1 cellular context compared by ENCODE assay signal in the genomic region with DNA sequence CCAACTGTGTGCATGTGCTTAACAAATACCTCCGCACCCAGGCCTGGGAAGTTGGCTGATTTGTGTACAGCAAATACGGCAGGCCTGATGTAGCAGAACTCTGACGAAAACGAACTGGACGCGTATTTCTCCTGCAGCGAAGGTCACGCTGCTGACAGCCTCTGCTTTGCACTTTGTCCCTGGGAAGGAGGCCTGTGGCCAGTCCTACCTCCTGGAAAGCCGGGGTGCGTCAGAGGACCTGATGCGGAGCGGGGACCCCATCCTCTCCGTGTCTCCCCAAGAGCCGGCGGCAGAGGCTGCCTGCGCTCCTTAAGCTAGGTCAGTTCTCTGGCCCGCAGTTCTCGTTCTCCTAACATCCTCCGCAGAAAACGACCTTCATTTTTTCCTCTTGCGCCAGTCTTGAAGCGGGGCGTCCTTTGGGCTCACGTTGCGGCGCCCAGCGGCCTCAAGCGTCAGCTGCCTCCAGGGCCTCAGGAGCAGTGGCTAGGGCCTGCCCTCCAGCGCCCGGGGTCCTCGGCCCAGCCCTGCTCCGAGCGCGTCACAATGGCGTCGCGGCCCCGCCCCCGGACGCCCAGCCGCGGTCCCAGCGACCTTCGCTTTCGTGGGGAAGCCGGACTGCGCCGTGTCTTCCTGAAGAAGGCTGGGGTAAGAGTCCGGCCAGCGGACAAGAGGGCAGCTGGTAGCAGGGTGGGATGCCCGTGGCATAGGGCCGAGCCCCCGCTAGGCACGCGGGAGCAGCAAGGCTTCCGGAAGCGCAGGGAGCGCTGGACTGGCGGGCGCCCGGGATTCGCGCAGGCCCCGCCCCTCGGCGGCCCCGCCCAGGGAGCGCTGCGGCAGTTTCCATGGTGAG.
TF ChIP-seq lines count a peak whose summit lies in the region.

ZNF487 (plus strand) TSS at position 821 of the 850 bp plus-strand sequence. CDS start 38,703 bp downstream, outside the sequence.

TF ChIP-seq in HepG2, 621 proteins besides CTCF, POLR2A, EP300 and RAD21 (continued from another document and continues in another):
- no peak for TF ChIP-seq TIGD3 (CRISPR knock-in tag; IDR thresholded peaks at IDR 0.05; ENCODE audit: borderline replicate concordance)
- TF ChIP-seq ZNF343 (CRISPR knock-in tag; IDR thresholded peaks at IDR 0.05), result no peak; the same call in 1 of the 2 replicates
- peak; percentile 53; the same call in 1 of the 2 replicates for TF ChIP-seq ZNF546 (CRISPR knock-in tag; conservative IDR thresholded peaks at IDR 0.05)
- TF ChIP-seq IKZF4 (CRISPR knock-in tag; IDR thresholded peaks at IDR 0.05; ENCODE audit: borderline replicate concordance, low read depth, not compliant biosample characterization), result no peak
- no peak for TF ChIP-seq KDM4B (CRISPR knock-in tag; IDR thresholded peaks at IDR 0.05)
- TF ChIP-seq ZSCAN9 (CRISPR knock-in tag; IDR thresholded peaks at IDR 0.05; ENCODE audit: borderline replicate concordance), result no peak
- TF ChIP-seq, protein P1, sequence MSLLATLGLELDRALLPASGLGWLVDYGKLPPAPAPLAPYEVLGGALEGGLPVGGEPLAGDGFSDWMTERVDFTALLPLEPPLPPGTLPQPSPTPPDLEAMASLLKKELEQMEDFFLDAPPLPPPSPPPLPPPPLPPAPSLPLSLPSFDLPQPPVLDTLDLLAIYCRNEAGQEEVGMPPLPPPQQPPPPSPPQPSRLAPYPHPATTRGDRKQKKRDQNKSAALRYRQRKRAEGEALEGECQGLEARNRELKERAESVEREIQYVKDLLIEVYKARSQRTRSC (CRISPR knock-in tag; IDR thresholded peaks at IDR 0.05; ENCODE audit: low read depth), result no peak
- TF ChIP-seq ZNF776 (CRISPR knock-in tag; IDR thresholded peaks at IDR 0.05), result peak; percentile 92
- TF ChIP-seq FOXA3 (CRISPR knock-in tag; IDR thresholded peaks at IDR 0.05), result peak; percentile 66; the same call in 1 of the 2 replicates
- TF ChIP-seq, protein P2, sequence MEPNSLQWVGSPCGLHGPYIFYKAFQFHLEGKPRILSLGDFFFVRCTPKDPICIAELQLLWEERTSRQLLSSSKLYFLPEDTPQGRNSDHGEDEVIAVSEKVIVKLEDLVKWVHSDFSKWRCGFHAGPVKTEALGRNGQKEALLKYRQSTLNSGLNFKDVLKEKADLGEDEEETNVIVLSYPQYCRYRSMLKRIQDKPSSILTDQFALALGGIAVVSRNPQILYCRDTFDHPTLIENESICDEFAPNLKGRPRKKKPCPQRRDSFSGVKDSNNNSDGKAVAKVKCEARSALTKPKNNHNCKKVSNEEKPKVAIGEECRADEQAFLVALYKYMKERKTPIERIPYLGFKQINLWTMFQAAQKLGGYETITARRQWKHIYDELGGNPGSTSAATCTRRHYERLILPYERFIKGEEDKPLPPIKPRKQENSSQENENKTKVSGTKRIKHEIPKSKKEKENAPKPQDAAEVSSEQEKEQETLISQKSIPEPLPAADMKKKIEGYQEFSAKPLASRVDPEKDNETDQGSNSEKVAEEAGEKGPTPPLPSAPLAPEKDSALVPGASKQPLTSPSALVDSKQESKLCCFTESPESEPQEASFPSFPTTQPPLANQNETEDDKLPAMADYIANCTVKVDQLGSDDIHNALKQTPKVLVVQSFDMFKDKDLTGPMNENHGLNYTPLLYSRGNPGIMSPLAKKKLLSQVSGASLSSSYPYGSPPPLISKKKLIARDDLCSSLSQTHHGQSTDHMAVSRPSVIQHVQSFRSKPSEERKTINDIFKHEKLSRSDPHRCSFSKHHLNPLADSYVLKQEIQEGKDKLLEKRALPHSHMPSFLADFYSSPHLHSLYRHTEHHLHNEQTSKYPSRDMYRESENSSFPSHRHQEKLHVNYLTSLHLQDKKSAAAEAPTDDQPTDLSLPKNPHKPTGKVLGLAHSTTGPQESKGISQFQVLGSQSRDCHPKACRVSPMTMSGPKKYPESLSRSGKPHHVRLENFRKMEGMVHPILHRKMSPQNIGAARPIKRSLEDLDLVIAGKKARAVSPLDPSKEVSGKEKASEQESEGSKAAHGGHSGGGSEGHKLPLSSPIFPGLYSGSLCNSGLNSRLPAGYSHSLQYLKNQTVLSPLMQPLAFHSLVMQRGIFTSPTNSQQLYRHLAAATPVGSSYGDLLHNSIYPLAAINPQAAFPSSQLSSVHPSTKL (CRISPR knock-in tag; IDR thresholded peaks at IDR 0.05), result peak; percentile 35; the same call in 1 of the 2 replicates
- TF ChIP-seq MED1 (CRISPR knock-in tag; IDR thresholded peaks at IDR 0.05), result peak; percentile 77
- TF ChIP-seq PBX2 (CRISPR knock-in tag; IDR thresholded peaks at IDR 0.05), result no peak
- TF ChIP-seq SP1 (IDR thresholded peaks at IDR 0.05), result no peak
- TF ChIP-seq SP1 (CRISPR knock-in tag; IDR thresholded peaks at IDR 0.05), result peak; percentile 88
- no peak for TF ChIP-seq ZNF615 (CRISPR knock-in tag; IDR thresholded peaks at IDR 0.05; ENCODE audit: borderline replicate concordance)
- TF ChIP-seq, protein P3, sequence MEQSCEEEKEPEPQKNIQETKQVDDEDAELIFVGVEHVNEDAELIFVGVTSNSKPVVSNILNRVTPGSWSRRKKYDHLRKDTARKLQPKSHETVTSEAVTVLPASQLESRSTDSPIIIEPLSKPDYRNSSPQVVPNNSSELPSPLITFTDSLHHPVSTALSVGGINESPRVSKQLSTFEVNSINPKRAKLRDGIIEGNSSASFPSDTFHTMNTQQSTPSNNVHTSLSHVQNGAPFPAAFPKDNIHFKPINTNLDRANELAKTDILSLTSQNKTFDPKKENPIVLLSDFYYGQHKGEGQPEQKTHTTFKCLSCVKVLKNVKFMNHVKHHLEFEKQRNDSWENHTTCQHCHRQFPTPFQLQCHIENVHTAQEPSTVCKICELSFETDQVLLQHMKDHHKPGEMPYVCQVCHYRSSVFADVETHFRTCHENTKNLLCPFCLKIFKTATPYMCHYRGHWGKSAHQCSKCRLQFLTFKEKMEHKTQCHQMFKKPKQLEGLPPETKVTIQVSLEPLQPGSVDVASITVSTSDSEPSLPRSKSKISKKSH (CRISPR knock-in tag; IDR thresholded peaks at IDR 0.05; ENCODE audit: borderline replicate concordance), result peak; percentile 84
- no peak for TF ChIP-seq REL (CRISPR knock-in tag; conservative IDR thresholded peaks at IDR 0.05)
- TF ChIP-seq ZNF451 (CRISPR knock-in tag; IDR thresholded peaks at IDR 0.05), result 0 out of 2 replicates have a peak, but pooled peaks have one; percentile 50
- no peak for TF ChIP-seq ARID3A (IDR thresholded peaks at IDR 0.05; ENCODE audit: low read depth, low read length)
- TF ChIP-seq ZNF7 (CRISPR knock-in tag; IDR thresholded peaks at IDR 0.05), result no peak
- 0 out of 2 replicates have a peak, but pooled peaks have one; percentile 16 for TF ChIP-seq CHD2 (IDR thresholded peaks at IDR 0.05; ENCODE audit: low read depth, low read length)
- TF ChIP-seq MTF2 (CRISPR knock-in tag; IDR thresholded peaks at IDR 0.05; ENCODE audit: borderline replicate concordance), result peak; percentile 90; the same call in 1 of the 2 replicates
- TF ChIP-seq, protein P4, sequence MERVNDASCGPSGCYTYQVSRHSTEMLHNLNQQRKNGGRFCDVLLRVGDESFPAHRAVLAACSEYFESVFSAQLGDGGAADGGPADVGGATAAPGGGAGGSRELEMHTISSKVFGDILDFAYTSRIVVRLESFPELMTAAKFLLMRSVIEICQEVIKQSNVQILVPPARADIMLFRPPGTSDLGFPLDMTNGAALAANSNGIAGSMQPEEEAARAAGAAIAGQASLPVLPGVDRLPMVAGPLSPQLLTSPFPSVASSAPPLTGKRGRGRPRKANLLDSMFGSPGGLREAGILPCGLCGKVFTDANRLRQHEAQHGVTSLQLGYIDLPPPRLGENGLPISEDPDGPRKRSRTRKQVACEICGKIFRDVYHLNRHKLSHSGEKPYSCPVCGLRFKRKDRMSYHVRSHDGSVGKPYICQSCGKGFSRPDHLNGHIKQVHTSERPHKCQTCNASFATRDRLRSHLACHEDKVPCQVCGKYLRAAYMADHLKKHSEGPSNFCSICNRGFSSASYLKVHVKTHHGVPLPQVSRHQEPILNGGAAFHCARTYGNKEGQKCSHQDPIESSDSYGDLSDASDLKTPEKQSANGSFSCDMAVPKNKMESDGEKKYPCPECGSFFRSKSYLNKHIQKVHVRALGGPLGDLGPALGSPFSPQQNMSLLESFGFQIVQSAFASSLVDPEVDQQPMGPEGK (CRISPR knock-in tag; IDR thresholded peaks at IDR 0.05), result peak; percentile 71
- no peak for TF ChIP-seq SP140L (CRISPR knock-in tag; IDR thresholded peaks at IDR 0.05; ENCODE audit: borderline replicate concordance)
- TF ChIP-seq FOXJ3 (CRISPR knock-in tag; IDR thresholded peaks at IDR 0.05; ENCODE audit: borderline replicate concordance), result no peak; the same call in 1 of the 2 replicates
- TF ChIP-seq CREB3 (CRISPR knock-in tag; IDR thresholded peaks at IDR 0.05), result 0 out of 2 replicates have a peak, but pooled peaks have one; percentile 25
- TF ChIP-seq ZNF10 (CRISPR knock-in tag; IDR thresholded peaks at IDR 0.05; ENCODE audit: borderline replicate concordance, low read depth), result no peak
- peak; percentile 64 for TF ChIP-seq ZNF143 (CRISPR knock-in tag; IDR thresholded peaks at IDR 0.05)
- no peak; the same call in none of the 2 replicates for TF ChIP-seq RXRA (CRISPR knock-in tag; IDR thresholded peaks at IDR 0.05)
- TF ChIP-seq HNRNPH1 (optimal IDR thresholded peaks at IDR 0.05; ENCODE audit: low read depth, low read length), result no peak
- no peak for TF ChIP-seq ATF3 (CRISPR knock-in tag; IDR thresholded peaks at IDR 0.05)
- no peak for TF ChIP-seq ZNF841 (CRISPR knock-in tag; IDR thresholded peaks at IDR 0.05; ENCODE audit: borderline replicate concordance)
- TF ChIP-seq FOXA1 (IDR thresholded peaks at IDR 0.05), result no peak
- peak; percentile 73; the same call in 1 of the 2 replicates for TF ChIP-seq FOXA1 (CRISPR knock-in tag; IDR thresholded peaks at IDR 0.05)
- TF ChIP-seq ZFAT (CRISPR knock-in tag; conservative IDR thresholded peaks at IDR 0.05), result 0 out of 2 replicates have a peak, but pooled peaks have one; percentile 73
- TF ChIP-seq, protein P5, sequence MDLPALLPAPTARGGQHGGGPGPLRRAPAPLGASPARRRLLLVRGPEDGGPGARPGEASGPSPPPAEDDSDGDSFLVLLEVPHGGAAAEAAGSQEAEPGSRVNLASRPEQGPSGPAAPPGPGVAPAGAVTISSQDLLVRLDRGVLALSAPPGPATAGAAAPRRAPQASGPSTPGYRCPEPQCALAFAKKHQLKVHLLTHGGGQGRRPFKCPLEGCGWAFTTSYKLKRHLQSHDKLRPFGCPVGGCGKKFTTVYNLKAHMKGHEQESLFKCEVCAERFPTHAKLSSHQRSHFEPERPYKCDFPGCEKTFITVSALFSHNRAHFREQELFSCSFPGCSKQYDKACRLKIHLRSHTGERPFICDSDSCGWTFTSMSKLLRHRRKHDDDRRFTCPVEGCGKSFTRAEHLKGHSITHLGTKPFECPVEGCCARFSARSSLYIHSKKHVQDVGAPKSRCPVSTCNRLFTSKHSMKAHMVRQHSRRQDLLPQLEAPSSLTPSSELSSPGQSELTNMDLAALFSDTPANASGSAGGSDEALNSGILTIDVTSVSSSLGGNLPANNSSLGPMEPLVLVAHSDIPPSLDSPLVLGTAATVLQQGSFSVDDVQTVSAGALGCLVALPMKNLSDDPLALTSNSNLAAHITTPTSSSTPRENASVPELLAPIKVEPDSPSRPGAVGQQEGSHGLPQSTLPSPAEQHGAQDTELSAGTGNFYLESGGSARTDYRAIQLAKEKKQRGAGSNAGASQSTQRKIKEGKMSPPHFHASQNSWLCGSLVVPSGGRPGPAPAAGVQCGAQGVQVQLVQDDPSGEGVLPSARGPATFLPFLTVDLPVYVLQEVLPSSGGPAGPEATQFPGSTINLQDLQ (CRISPR knock-in tag; IDR thresholded peaks at IDR 0.05), result peak; percentile 86; the same call in 1 of the 2 replicates
- no peak for TF ChIP-seq ZEB1 (IDR thresholded peaks at IDR 0.05; ENCODE audit: insufficient replicate concordance, low read depth)
- no peak; the same call in none of the 2 replicates for TF ChIP-seq ZNF264 (CRISPR knock-in tag; IDR thresholded peaks at IDR 0.05)
- no peak for TF ChIP-seq ZFP36L2 (CRISPR knock-in tag; IDR thresholded peaks at IDR 0.05)
